In genomic region chr14:60657609-60657983, GRCh38 we compare ENCODE assay signal across 8 cellular contexts. TPM values are rescaled to one million over a fixed set of nuclear protein-coding genes. Genes with fewer than 3 reads are reported as not detected.
DNase-seq lines count a peak whose midpoint lies in the region; ATAC-seq lines count a peak whose summit lies in the region.

No MANE protein-coding gene starts in this region.

- H3K9me3 Mint-ChIP-seq in T-cell, result no peaks in the 10 kb centered on the region
- no peaks in the 10 kb centered on the region for H3K9me3 Mint-ChIP-seq in stimulated activated naive CD8-positive, alpha-beta T cell treated with anti-CD3 and anti-CD28 coated beads, Interleukin-15, Interleukin-2, amounts not matched to agents 100 ng/mL and 50 ng/mL, for 24 hours

- peaks cover 69 to 83% of the 10 kb centered on the region in 2 donors for H3K27me3 Mint-ChIP-seq in T-cell
- peaks cover 88% of the 10 kb centered on the region for H3K27me3 Mint-ChIP-seq in stimulated activated naive CD8-positive, alpha-beta T cell treated with anti-CD3 and anti-CD28 coated beads, Interleukin-15, Interleukin-2, amounts not matched to agents 100 ng/mL and 50 ng/mL, for 24 hours

- peak overlapping the region; percentile 52 for H3K4me3 ChIP-seq in iPS-11a (ENCODE audit: low read depth, low read length)

- CTCF ChIA-PET in T-cell (lab: Charles Lee), result no interaction called here

- H3K4me1 Mint-ChIP-seq in T-cell, result peaks cover 46 to 60% (median 48%) of the 10 kb centered on the region in 3 donors
- peaks cover 46% of the 10 kb centered on the region for H3K4me1 Mint-ChIP-seq in stimulated activated naive CD8-positive, alpha-beta T cell treated with anti-CD3 and anti-CD28 coated beads, Interleukin-15, Interleukin-2, amounts not matched to agents 100 ng/mL and 50 ng/mL, for 24 hours (ENCODE audit: low read depth)

- no peak for ATAC-seq in T-cell (replicated peaks in 1 of 4)

- H3K36me3 Mint-ChIP-seq in T-cell, result no peaks in the 10 kb centered on the region
- H3K36me3 Mint-ChIP-seq in stimulated activated naive CD8-positive, alpha-beta T cell treated with anti-CD3 and anti-CD28 coated beads, Interleukin-15, Interleukin-2, amounts not matched to agents 100 ng/mL and 50 ng/mL, for 24 hours (ENCODE audit: low read depth), result no peaks in the 10 kb centered on the region

- DNase-seq in NCI-H526 (lab: John Stamatoyannopoulos, UW), result peak; percentile 50 to 67
- no peak for DNase-seq in NCI-H526 treated with DMSO at 0.1 percent for 48 hours (lab: John Stamatoyannopoulos, UW)
- no peak for DNase-seq in T-cell
- no peak for DNase-seq in pons (ENCODE audit: low spot score)
- no peak for DNase-seq in C1 segment of cervical spinal cord (lab: John Stamatoyannopoulos, UW)
- DNase-seq in stimulated activated CD4-positive, alpha-beta T cell treated with anti-CD3 and anti-CD28 coated beads, Interleukin-2, amount 100 ng/mL, for 24 hours, result no peak

- no peak overlapping the region for H3K27ac Mint-ChIP-seq in T-cell
- H3K27ac Mint-ChIP-seq in stimulated activated naive CD8-positive, alpha-beta T cell treated with anti-CD3 and anti-CD28 coated beads, Interleukin-15, Interleukin-2, amounts not matched to agents 100 ng/mL and 50 ng/mL, for 24 hours, result peak overlapping the region; percentile 56

- peak overlapping the region; percentile 58 to 73 (median 72) for H3K4me3 Mint-ChIP-seq in T-cell
- H3K4me3 Mint-ChIP-seq in stimulated activated naive CD8-positive, alpha-beta T cell treated with anti-CD3 and anti-CD28 coated beads, Interleukin-15, Interleukin-2, amounts not matched to agents 100 ng/mL and 50 ng/mL, for 24 hours, result peak overlapping the region; percentile 83

- POLR2A ChIA-PET in T-cell (lab: Charles Lee), result no interaction called here

RNA-seq across cellular contexts. Expression of gene SIX1, which starts 8.3 kb away (rescaled TPM):
- total RNA-seq in T-cell, result under 1 TPM in 1 of 5 donors, not detected in 4; 0.18 TPM

Comparison
In these comparisons a context has a peak if more than half of its experiments do, and no peak if none do; other contexts are left out.
1. DNase-seq: peak in NCI-H526 (2 of 2); none in NCI-H526 treated with DMSO at 0.1 percent for 48 hours (single experiment), T-cell (0 of 34), pons (single experiment), C1 segment of cervical spinal cord (0 of 14) and stimulated activated CD4-positive, alpha-beta T cell treated with anti-CD3 and anti-CD28 coated beads, Interleukin-2, amount 100 ng/mL, for 24 hours (0 of 2).